Comparison of ENCODE assay signal across 8 cellular contexts in genomic region chr15:80059786-80060489, GRCh38. TPM values are rescaled to one million over a fixed set of nuclear protein-coding genes. Genes with fewer than 3 reads are reported as not detected.
DNase-seq lines count a peak whose midpoint lies in the region; ATAC-seq and TF ChIP-seq lines count a peak whose summit lies in the region.

No MANE protein-coding gene starts in this region.

- peak overlapping the region; percentile 91 for H3K4me3 Mint-ChIP-seq in activated T-helper 1 cell treated with anti-CD3 and anti-CD28 coated beads, Interleukin-12 subunit alpha, Interleukin-12 subunit beta, Interleukin-2, Interleukin-4 antibody, amounts not matched to agents 30 ng/mL and 10 ng/mL and 1 ng/mL, durations not matched to agents 14 hours and 24 hours and 36 hours
- peak overlapping the region; percentile 95 for H3K4me3 Mint-ChIP-seq in neural progenitor cell

- H3K4me1 Mint-ChIP-seq in activated T-helper 1 cell treated with anti-CD3 and anti-CD28 coated beads, Interleukin-12 subunit alpha, Interleukin-12 subunit beta, Interleukin-2, Interleukin-4 antibody, amounts not matched to agents 30 ng/mL and 10 ng/mL and 1 ng/mL, durations not matched to agents 14 hours and 24 hours and 36 hours (ENCODE audit: low read depth), result peaks cover 38% of the 10 kb centered on the region
- H3K4me1 Mint-ChIP-seq in neural progenitor cell, result peaks cover 26% of the 10 kb centered on the region

- H3K9me3 ChIP-seq in neural progenitor cell (ENCODE audit: low read depth) (no peaks in the 10 kb centered on the region), transverse colon (no peaks in the 10 kb centered on the region)

- H3K4me3 ChIP-seq in neural progenitor cell (peak overlapping the region; percentile 96), transverse colon (peak overlapping the region; percentile 67 to 99 (median 94))

- no peak for TF ChIP-seq EP300 in transverse colon (IDR thresholded peaks at IDR 0.05; ENCODE audit: low read depth)

- peak overlapping the region; percentile 90 for H3K27ac Mint-ChIP-seq in activated T-helper 1 cell treated with anti-CD3 and anti-CD28 coated beads, Interleukin-12 subunit alpha, Interleukin-12 subunit beta, Interleukin-2, Interleukin-4 antibody, amounts not matched to agents 30 ng/mL and 10 ng/mL and 1 ng/mL, durations not matched to agents 14 hours and 24 hours and 36 hours
- no peak overlapping the region for H3K27ac Mint-ChIP-seq in neural progenitor cell

- peaks cover 4% of the 10 kb centered on the region for H3K36me3 Mint-ChIP-seq in activated T-helper 1 cell treated with anti-CD3 and anti-CD28 coated beads, Interleukin-12 subunit alpha, Interleukin-12 subunit beta, Interleukin-2, Interleukin-4 antibody, amounts not matched to agents 30 ng/mL and 10 ng/mL and 1 ng/mL, durations not matched to agents 14 hours and 24 hours and 36 hours (ENCODE audit: low read depth)
- H3K36me3 Mint-ChIP-seq in neural progenitor cell, result no peaks in the 10 kb centered on the region

- TF ChIP-seq CTCF in foreskin keratinocyte (conservative IDR thresholded peaks at IDR 0.05), result no peak
- no peak for TF ChIP-seq CTCF in neural progenitor cell (IDR thresholded peaks at IDR 0.05)
- TF ChIP-seq CTCF in transverse colon (IDR thresholded peaks at IDR 0.05), result no peak

- H3K36me3 ChIP-seq in neural progenitor cell (no peaks in the 10 kb centered on the region), transverse colon (no peaks in the 10 kb centered on the region)

- H3K27me3 Mint-ChIP-seq in activated T-helper 1 cell treated with anti-CD3 and anti-CD28 coated beads, Interleukin-12 subunit alpha, Interleukin-12 subunit beta, Interleukin-2, Interleukin-4 antibody, amounts not matched to agents 30 ng/mL and 10 ng/mL and 1 ng/mL, durations not matched to agents 14 hours and 24 hours and 36 hours (ENCODE audit: insufficient read depth), result peaks cover 2% of the 10 kb centered on the region
- H3K27me3 Mint-ChIP-seq in neural progenitor cell (ENCODE audit: insufficient read depth, low read depth), result peaks cover 6% of the 10 kb centered on the region

- H3K4me2 ChIP-seq in neural progenitor cell, result peak overlapping the region; percentile 86

- H3F3A ChIP-seq in neural progenitor cell (ENCODE audit: low read depth), result peaks cover 22% of the 10 kb centered on the region

- DNase-seq in AG20443 (ENCODE audit: low spot score), result peak; percentile 85
- peak; percentile 61 for DNase-seq in NCI-H2227 treated with DMSO at 0.1 percent for 48 hours (lab: John Stamatoyannopoulos, UW)
- no peak for DNase-seq in activated T-helper 1 cell treated with anti-CD3 and anti-CD28 coated beads, Interleukin-12 subunit alpha, Interleukin-12 subunit beta, Interleukin-2, Interleukin-4 antibody, amounts not matched to agents 30 ng/mL and 10 ng/mL and 1 ng/mL, durations not matched to agents 14 hours and 24 hours and 36 hours (ENCODE audit: low spot score)
- DNase-seq in foreskin keratinocyte, result peak; percentile 36 to 62
- peak; percentile 90 for DNase-seq in neural progenitor cell (ENCODE audit: low spot score)
- DNase-seq in transverse colon, result peak; percentile 48

- no peak overlapping the region for H2AFZ ChIP-seq in neural progenitor cell (replicated peaks)

- H3K4me1 ChIP-seq in foreskin keratinocyte (peaks cover 18% of the 10 kb centered on the region), neural progenitor cell (peaks cover 21% of the 10 kb centered on the region), transverse colon (peaks cover 6 to 38% (median 27%) of the 10 kb centered on the region in 4 donors)

- TF ChIP-seq POLR2A in transverse colon (IDR thresholded peaks at IDR 0.05), result no peak

- in situ Hi-C loops in transverse colon (cut with MboI; ENCODE audit: low pct_ligation_motif_present in 1 of 4, low pct_unique_long_range_greater_than_20kb in 1 of 4, low sequenced_read_pairs in 3 of 4), result loop anchor here in 2 of 4 donors (25.0 kb wide), 1 partner anchor 102 kb away; the partner anchor contains the start of gene FAH (in 2 of the 2)

- WGBS in transverse colon (ENCODE audit: low coverage in 1 of 2), 2 donors, result 0 to 7% methylated on average over 3 to 10 of the region's 72 CpGs

- peaks cover 50% of the 10 kb centered on the region for H3K79me2 ChIP-seq in neural progenitor cell (ENCODE audit: low read depth)

- H4K20me1 ChIP-seq in neural progenitor cell (ENCODE audit: low read depth), result peaks cover 28% of the 10 kb centered on the region

- H3K27me3 ChIP-seq in foreskin keratinocyte, result no peaks in the 10 kb centered on the region
- H3K27me3 ChIP-seq in neural progenitor cell, result peaks cover 18% of the 10 kb centered on the region
- no peaks in the 10 kb centered on the region for H3K27me3 ChIP-seq in transverse colon

- ATAC-seq in GM18517 (IDR thresholded peaks at IDR 0.05; ENCODE audit: unreplicated experiment), result peak; percentile 43
- peak; percentile 60 for ATAC-seq in HG02970 (IDR thresholded peaks at IDR 0.05; ENCODE audit: low FRiP score, unreplicated experiment)
- peak; percentile 71 for ATAC-seq in foreskin keratinocyte

- H3K9ac ChIP-seq in neural progenitor cell, result peak overlapping the region; percentile 68

- intact Hi-C loops in activated T-helper 1 cell treated with anti-CD3 and anti-CD28 coated beads, Interleukin-12 subunit alpha, Interleukin-12 subunit beta, Interleukin-2, Interleukin-4 antibody, amounts not matched to agents 30 ng/mL and 10 ng/mL and 1 ng/mL, durations not matched to agents 14 hours and 24 hours and 36 hours (cut with micrococcal nuclease), result loop anchor here (1.0 to 5.0 kb wide), 9 partner anchors 12 to 163 kb away; partner anchors contain the start of genes BCL2A1, FAH and MTHFS
- intact Hi-C loops in transverse colon (cut with DNase I; ENCODE audit: low total_unique reads), result loop anchor here (10.0 kb wide), 1 partner anchor 95 kb away; the partner anchor contains the start of gene FAH

- H3K27ac ChIP-seq in foreskin keratinocyte (peak overlapping the region; percentile 26), neural progenitor cell (peak overlapping the region; percentile 97), transverse colon (peak overlapping the region; percentile 96 to 99 (median 99))

- H3K9me3 Mint-ChIP-seq in activated T-helper 1 cell treated with anti-CD3 and anti-CD28 coated beads, Interleukin-12 subunit alpha, Interleukin-12 subunit beta, Interleukin-2, Interleukin-4 antibody, amounts not matched to agents 30 ng/mL and 10 ng/mL and 1 ng/mL, durations not matched to agents 14 hours and 24 hours and 36 hours, result no peaks in the 10 kb centered on the region
- peaks cover 3% of the 10 kb centered on the region for H3K9me3 Mint-ChIP-seq in neural progenitor cell

RNA-seq across cellular contexts. Expression of gene ZFAND6, which starts 0.5 kb away (rescaled TPM):
- 43.3 and 50.3 TPM in 2 replicates for total RNA-seq in activated T-helper 1 cell treated with anti-CD3 and anti-CD28 coated beads, Interleukin-12 subunit alpha, Interleukin-12 subunit beta, Interleukin-2, Interleukin-4 antibody, amounts not matched to agents 30 ng/mL and 10 ng/mL and 1 ng/mL, durations not matched to agents 14 hours and 24 hours and 36 hours
- total RNA-seq in foreskin keratinocyte (61.6 and 66.2 TPM in 2 replicates), neural progenitor cell (ENCODE audit: low replicate concordance) (221 and 329 TPM in 2 replicates), transverse colon (100 to 1,000 TPM in 3 of 4 donors, 10 to 100 TPM in 1; 86.7 to 195 (median 117) TPM)
- polyA plus RNA-seq in foreskin keratinocyte, result 43.7 and 47.4 TPM in 2 replicates

Comparison
In these comparisons a context has a peak if more than half of its experiments do, and no peak if none do; other contexts are left out.
1. H3K27ac ChIP-seq: peak in every context shown above with its lines; median percentile 99 in transverse colon; 97 in neural progenitor cell; 26 in foreskin keratinocyte.